Comparison of ENCODE assay signal across 21 cellular contexts in genomic region chr14:100657780-100658513, GRCh38.
DNase-seq lines count a peak whose midpoint lies in the region; FAIRE-seq and TF ChIP-seq lines count a peak whose summit lies in the region.
"Had no signal": no experiment of that assay in that cellular context is flagged by ENCODE, and none has a peak within 500 bp of the region (broad histone marks: within the 10 kb centered on the region; RNA-seq: fewer than 3 reads in every experiment).

No MANE protein-coding gene starts in this region.

- H4K20me1 ChIP-seq in H1 (replicated peaks in 1 of 2; ENCODE audit: control insufficient read depth in 1 of 2, insufficient read depth in 2 of 2, low read length in 2 of 2), result no peaks in the 10 kb centered on the region
- H4K20me1 ChIP-seq in neural progenitor cell (ENCODE audit: low read depth), result no peaks in the 10 kb centered on the region

- FAIRE-seq in H1 (lab: Jason Lieb, UNC), result no peak
- FAIRE-seq: GM18507 had no signal

- no peaks in the 10 kb centered on the region for H3K9me3 Mint-ChIP-seq in neural progenitor cell
- H3K9me3 Mint-ChIP-seq: CD8-positive, alpha-beta memory T cell; IgD-negative memory B cell had no signal

- peak overlapping the region; percentile 70 for H3K27ac Mint-ChIP-seq in neural progenitor cell
- H3K27ac Mint-ChIP-seq: CD8-positive, alpha-beta memory T cell had no signal

- H2BK5ac ChIP-seq in H1 (ENCODE audit: low read depth, low read length), result no peak overlapping the region

- TF ChIP-seq EP300 in H1 (IDR thresholded peaks at IDR 0.05; ENCODE audit: borderline replicate concordance in 1 of 2, low read depth in 2 of 2, low read length in 2 of 2), result no peak

- no peak overlapping the region for H2BK20ac ChIP-seq in H1 (ENCODE audit: low read length)

- H3K23me2 ChIP-seq in H1 (ENCODE audit: low read depth, low read length), result no peaks in the 10 kb centered on the region

- no peak overlapping the region for H2AFZ ChIP-seq in H1 (ENCODE audit: low read length)
- no peak overlapping the region for H2AFZ ChIP-seq in neural progenitor cell (replicated peaks)
- H2AFZ ChIP-seq: GM23248 had no signal

- no peak for TF ChIP-seq RAD21 in H1 (IDR thresholded peaks at IDR 0.05 in 1 of 2, conservative IDR thresholded peaks at IDR 0.05 in 1 of 2; ENCODE audit: low read depth in 2 of 2, low read length in 2 of 2)

- TF ChIP-seq CTCF in HEK293 (tag by site-specific recombination; IDR thresholded peaks at IDR 0.05) (no peak), H1 (IDR thresholded peaks at IDR 0.05; ENCODE audit: control extremely low read depth in 1 of 3, insufficient read depth in 1 of 3, low read depth in 1 of 3, low read length in 3 of 3) (no peak), neural progenitor cell (IDR thresholded peaks at IDR 0.05) (no peak)

- H3K36me3 ChIP-seq in HEK293 (ENCODE audit: control insufficient read depth in 2 of 2, insufficient read depth in 1 of 2, low read length in 2 of 2), result no peaks in the 10 kb centered on the region
- H3K36me3 ChIP-seq in H1 (ENCODE audit: control insufficient read depth in 2 of 4, insufficient read depth in 4 of 4, low read length in 3 of 4), result no peaks in the 10 kb centered on the region
- H3K36me3 ChIP-seq in neural progenitor cell, result no peaks in the 10 kb centered on the region
- H3K36me3 ChIP-seq: HAP-1, SJCRH30 had no signal

- POLR2A ChIA-PET in HEK293 (lab: Yijun Ruan, JAX) (no interaction called here), H1 (lab: Charles Lee; ENCODE audit: partially characterized antibody) (no interaction called here)

- no peaks in the 10 kb centered on the region for H3K4me1 ChIP-seq in HEK293 (ENCODE audit: control insufficient read depth, insufficient read depth, low read length)
- H3K4me1 ChIP-seq in H1 (replicated peaks in 1 of 4; ENCODE audit: control insufficient read depth in 3 of 4, insufficient read depth in 4 of 4, low read length in 3 of 4), result peaks cover 0 to 17% (median 7%) of the 10 kb centered on the region in 4 experiments; a peak in 5 of 7 replicates
- H3K4me1 ChIP-seq in neural progenitor cell, result peaks cover 40% of the 10 kb centered on the region

- H3K9me3 ChIP-seq in HEK293 (ENCODE audit: control insufficient read depth, insufficient read depth, low read depth, low read length), result no peaks in the 10 kb centered on the region
- no peaks in the 10 kb centered on the region for H3K9me3 ChIP-seq in H1 (ENCODE audit: insufficient read depth in 2 of 2, low read depth in 1 of 2, low read length in 1 of 2)
- H3K9me3 ChIP-seq in neural progenitor cell (ENCODE audit: low read depth), result no peaks in the 10 kb centered on the region
- H3K9me3 ChIP-seq: HAP-1, SJCRH30 had no signal

- CTCF ChIA-PET in HEK293 (lab: Yijun Ruan, JAX) (interaction anchor here (0.6 to 2.9 kb wide), 4 partner anchors 12 to 274 kb away, joined by 3 to 13 read pairs (median 4); no protein-coding TSS in a partner anchor), H1 (lab: Charles Lee; ENCODE audit: partially characterized antibody) (interaction anchor here (0.6 to 9.5 kb wide), 19 partner anchors 6 to 271 kb away, joined by 3 to 109 read pairs (median 4); no protein-coding TSS in a partner anchor)

- no peak for TF ChIP-seq POLR2A in H1 (IDR thresholded peaks at IDR 0.05; ENCODE audit: control extremely low read depth in 1 of 2, low read depth in 2 of 2, low read length in 2 of 2)

- no peak overlapping the region for H3K4ac ChIP-seq in H1 (replicated peaks; ENCODE audit: insufficient read length, low read depth, low read length)

- H3K18ac ChIP-seq in H1 (ENCODE audit: extremely low read depth, low read length), result no peak overlapping the region; the same call in 1 of the 2 replicates

- no peak overlapping the region for H3K56ac ChIP-seq in H1 (replicated peaks; ENCODE audit: insufficient read length, low read depth, low read length)

- no peaks in the 10 kb centered on the region for H3K79me1 ChIP-seq in H1 (ENCODE audit: low read depth, low read length)

- H3K4me3 ChIP-seq in HEK293 (ENCODE audit: low read depth, low read length) (no peak overlapping the region), H1 (ENCODE audit: extremely low read depth in 1 of 4, insufficient read depth in 2 of 4, low read depth in 3 of 4, low read length in 4 of 4) (no peak overlapping the region), neural progenitor cell (no peak overlapping the region)
- H3K4me3 ChIP-seq: GM23248, HAP-1, SJCRH30 had no signal

- no peak overlapping the region for H3K27ac ChIP-seq in HEK293 (ENCODE audit: extremely low read depth, low read depth, low read length)
- H3K27ac ChIP-seq in H1 (ENCODE audit: low read depth, low read length), result no peak overlapping the region
- no peak overlapping the region for H3K27ac ChIP-seq in neural progenitor cell
- H3K27ac ChIP-seq: 22Rv1, GM23248, SJCRH30 had no signal

- H3F3A ChIP-seq in neural progenitor cell (ENCODE audit: low read depth), result peaks cover 29% of the 10 kb centered on the region

- no peak overlapping the region for H4K5ac ChIP-seq in H1 (ENCODE audit: insufficient read length, low read depth, low read length)

- H3K36me3 Mint-ChIP-seq in neural progenitor cell, result no peaks in the 10 kb centered on the region
- H3K36me3 Mint-ChIP-seq: CD8-positive, alpha-beta memory T cell; IgD-negative memory B cell had no signal

- H3K4me2 ChIP-seq in H1 (ENCODE audit: insufficient read depth in 1 of 2, low read depth in 2 of 2, low read length in 2 of 2) (no peak overlapping the region), neural progenitor cell (no peak overlapping the region)

- 77% methylated on average over 8 of the region's 8 CpGs; no CpG with 5 or more reads in 1 of the 2 experiments for WGBS in H1 (ENCODE audit: extremely low coverage in 1 of 2, insufficient coverage in 1 of 2, insufficient read length in 1 of 2, insufficient replicate concordance in 2 of 2, low coverage in 1 of 2, low lambda C conversion rate in 2 of 2, missing lambda C conversion rate in 1 of 2), 2 experiments

- no peaks in the 10 kb centered on the region for H3K79me2 ChIP-seq in H1 (ENCODE audit: control insufficient read depth in 1 of 2, insufficient read depth in 2 of 2, low read length in 2 of 2)
- H3K79me2 ChIP-seq in neural progenitor cell (ENCODE audit: low read depth), result no peaks in the 10 kb centered on the region

- no peak overlapping the region for H3K23ac ChIP-seq in H1 (ENCODE audit: insufficient read length)

- H2BK120ac ChIP-seq in H1 (replicated peaks; ENCODE audit: low read depth, low read length), result no peak overlapping the region

- H3K4me1 Mint-ChIP-seq in neural progenitor cell, result peaks cover 41% of the 10 kb centered on the region

- H3K9ac ChIP-seq in H1 (replicated peaks in 1 of 4; ENCODE audit: extremely low read depth in 1 of 4, low read depth in 3 of 4, low read length in 3 of 4), result no peak overlapping the region
- H3K9ac ChIP-seq in neural progenitor cell, result no peak overlapping the region
- H3K9ac ChIP-seq: GM23248 had no signal

- H2AK5ac ChIP-seq in H1 (ENCODE audit: low read depth, low read length), result no peak overlapping the region

- peak overlapping the region; percentile 36; the same call in 1 of the 2 replicates for H4K8ac ChIP-seq in H1 (ENCODE audit: extremely low read depth, insufficient read depth, low read length)

- no peak overlapping the region for H3K4me3 Mint-ChIP-seq in neural progenitor cell
- H3K4me3 Mint-ChIP-seq: CD8-positive, alpha-beta memory T cell; IgD-negative memory B cell had no signal

- peak overlapping the region; percentile 50; the same call in 1 of the 2 replicates for H2BK12ac ChIP-seq in H1 (ENCODE audit: low read depth, low read length)

- no peak overlapping the region for H3K14ac ChIP-seq in H1 (ENCODE audit: insufficient read length)

- H3K27me3 Mint-ChIP-seq in neural progenitor cell (ENCODE audit: insufficient read depth, low read depth), result peaks cover 20% of the 10 kb centered on the region

- peaks cover 0 to 8% (median 1%) of the 10 kb centered on the region in 4 experiments; a peak in 2 of 7 replicates for H3K27me3 ChIP-seq in H1 (replicated peaks in 1 of 4; ENCODE audit: control insufficient read depth in 3 of 4, extremely low read depth in 1 of 4, insufficient read depth in 3 of 4, low read length in 3 of 4)
- no peaks in the 10 kb centered on the region for H3K27me3 ChIP-seq in neural progenitor cell
- H3K27me3 ChIP-seq: SJCRH30 had no signal

- peak overlapping the region; percentile 17 for H4K91ac ChIP-seq in H1 (replicated peaks; ENCODE audit: insufficient read length, low read length)

- peak; percentile 87 for DNase-seq in NCI-H146 (lab: John Stamatoyannopoulos, UW)
- DNase-seq in NCI-H146 treated with DMSO at 0.1 percent for 48 hours (lab: John Stamatoyannopoulos, UW; ENCODE audit: unreplicated experiment), result no peak
- no peak for DNase-seq in H1 (ENCODE audit: low read depth in 1 of 2, low spot score in 2 of 2)
- DNase-seq in neural progenitor cell (ENCODE audit: low spot score), result no peak
- no peak for DNase-seq in SIG-M5 treated with dmso at 0.1 percent for 504 hours (lab: John Stamatoyannopoulos, UW; ENCODE audit: unreplicated experiment)
- DNase-seq in NCI-H1930 (lab: John Stamatoyannopoulos, UW), result no peak
- no peak for DNase-seq in effector CD8-positive, alpha-beta T cell (lab: John Stamatoyannopoulos, UW)
- DNase-seq: ACHN; C1 segment of cervical spinal cord; CD8-positive, alpha-beta memory T cell; GDM1; GM23248; NCI-H187; NCI-H2227 treated with DMSO at 0.1 percent for 48 hours; NCI-H748 treated with DMSO at 0.1 percent for 48 hours; SJCRH30 had no signal

- H2BK15ac ChIP-seq in H1 (ENCODE audit: low read length), result peak overlapping the region; percentile 61; the same call in 1 of the 2 replicates

TF ChIP-seq in HEK293, 187 proteins besides CTCF, POLR2A, EP300 and RAD21:
- TF ChIP-seq IKZF3 (tag by site-specific recombination; IDR thresholded peaks at IDR 0.05) (no peak), ZIC2 (tag by site-specific recombination; IDR thresholded peaks at IDR 0.05) (peak; percentile 44)

TF ChIP-seq in H1, 55 proteins besides CTCF, POLR2A, EP300 and RAD21 (continues in another document):
- no peak for TF ChIP-seq GABPA (IDR thresholded peaks at IDR 0.05; ENCODE audit: borderline replicate concordance, insufficient read depth, low read length)
- no peak for TF ChIP-seq SP4 (IDR thresholded peaks at IDR 0.05; ENCODE audit: low read length)
- no peak for TF ChIP-seq CBX8 (IDR thresholded peaks at IDR 0.05; ENCODE audit: borderline replicate concordance, low read depth, low read length)
- TF ChIP-seq SP1 (IDR thresholded peaks at IDR 0.05; ENCODE audit: low read depth, low read length), result no peak
- no peak for TF ChIP-seq RBBP5 (IDR thresholded peaks at IDR 0.05; ENCODE audit: borderline replicate concordance, low read depth, low read length)
- no peak for TF ChIP-seq TBP (IDR thresholded peaks at IDR 0.05; ENCODE audit: low read depth, low read length)
- TF ChIP-seq CHD2 (IDR thresholded peaks at IDR 0.05; ENCODE audit: low read length), result no peak
- no peak for TF ChIP-seq RXRA (IDR thresholded peaks at IDR 0.05; ENCODE audit: insufficient read depth, low read depth, low read length)
- TF ChIP-seq SAP30 (IDR thresholded peaks at IDR 0.05; ENCODE audit: insufficient read depth, insufficient replicate concordance, low read length), result no peak
